8 cellular contexts compared by ENCODE assay signal in the genomic region with DNA sequence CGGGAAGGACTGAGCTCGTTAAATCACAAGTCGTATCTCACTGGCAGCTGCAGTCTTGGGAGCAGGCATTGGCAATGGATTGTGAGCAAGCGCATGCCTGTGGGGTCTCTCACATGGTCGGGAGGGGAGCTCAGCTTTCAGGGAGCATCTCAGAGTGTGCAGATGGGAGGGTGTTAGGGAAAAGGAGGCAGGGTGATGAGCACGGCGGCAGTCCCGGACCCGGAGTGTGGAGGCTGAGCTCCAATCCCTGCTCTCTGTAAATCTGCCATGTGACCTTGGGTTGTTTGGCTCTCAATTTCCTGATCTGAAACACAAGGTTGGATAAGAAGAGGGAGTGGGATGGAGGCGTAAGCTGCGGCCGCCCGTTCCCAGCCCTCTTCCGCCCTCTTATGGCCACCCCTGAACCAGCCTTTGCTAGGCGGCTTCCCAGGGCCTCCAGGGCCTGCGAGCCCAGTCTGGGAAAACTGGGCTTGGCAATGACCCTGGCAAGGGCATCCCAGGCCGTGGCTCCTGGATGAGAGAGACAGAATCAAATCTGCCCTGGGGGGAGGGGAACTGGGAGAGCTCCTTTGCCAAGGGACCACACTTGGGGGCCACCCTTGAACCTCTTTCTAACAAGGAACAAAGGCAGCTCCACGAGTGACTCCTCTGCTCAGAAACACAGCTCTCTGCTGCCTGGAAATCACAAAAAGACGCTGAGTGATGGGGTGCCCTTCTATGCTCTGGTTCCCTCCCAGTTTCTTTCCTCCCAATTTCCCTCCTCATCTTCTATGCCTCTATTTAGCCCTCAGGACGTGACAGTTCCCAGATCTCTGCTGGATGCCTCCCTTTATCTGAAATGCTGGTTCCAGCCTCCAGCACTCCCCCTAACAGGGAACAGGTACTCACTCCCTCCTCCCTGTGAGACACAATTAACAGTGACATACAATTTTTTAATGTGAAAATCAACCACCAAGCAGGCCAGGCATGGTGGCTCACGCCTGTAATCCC. TPM values are rescaled to one million over a fixed set of nuclear protein-coding genes. Genes with fewer than 3 reads are reported as not detected.
DNase-seq lines count a peak whose midpoint lies in the region; ATAC-seq and TF ChIP-seq lines count a peak whose summit lies in the region.

No MANE protein-coding gene starts in this region.

- ATAC-seq in gastrocnemius medialis, result peak; percentile 75
- ATAC-seq in GM18868 (IDR thresholded peaks at IDR 0.05; ENCODE audit: unreplicated experiment), result no peak

- in situ Hi-C loops in gastrocnemius medialis (cut with MboI; ENCODE audit: low sequenced_read_pairs in 4 of 4), result loop anchor here in 1 of 4 donors (5.0 kb wide), 2 partner anchors 42 to 142 kb away; partner anchors contain the start of gene LOXL4

- H3K4me1 ChIP-seq in breast epithelium (peaks cover 0 to 7% of the 10 kb centered on the region in 2 donors), gastrocnemius medialis (peaks cover 19% of the 10 kb centered on the region in 2 donors)

- intact Hi-C loops in breast epithelium (cut with DNase I; ENCODE audit: low total_unique reads), result no loop called here
- intact Hi-C loops in gastrocnemius medialis (cut with DNase I; ENCODE audit: low total_unique reads), result loop anchor here (1.0 to 10.0 kb wide), 3 partner anchors 47 to 1125 kb away; partner anchors contain the start of gene GOT1

- TF ChIP-seq POLR2A in breast epithelium (IDR thresholded peaks at IDR 0.05) (no peak), gastrocnemius medialis (IDR thresholded peaks at IDR 0.05) (no peak)

- H3K27me3 ChIP-seq in breast epithelium (no peaks in the 10 kb centered on the region), gastrocnemius medialis (no peaks in the 10 kb centered on the region)

- DNase-seq in HCEC 1CT (peak; percentile 86), NCI-H82 (lab: John Stamatoyannopoulos, UW) (peak; percentile 95), breast epithelium (ENCODE audit: low spot score in 2 of 2) (peak; percentile 65 to 67), iPS-NIHi11 (ENCODE audit: low spot score) (peak; percentile 94), gastrocnemius medialis (peak; percentile 53 to 69)
- DNase-seq in activated naive CD4-positive, alpha-beta T cell (lab: John Stamatoyannopoulos, UW), result no peak

- peak; percentile 90 for TF ChIP-seq CTCF in C4-2B (conservative IDR thresholded peaks at IDR 0.05)
- peak; percentile 47 to 80 (median 80) for TF ChIP-seq CTCF in breast epithelium (IDR thresholded peaks at IDR 0.05)
- peak; percentile 74 to 89 (median 83) for TF ChIP-seq CTCF in gastrocnemius medialis (IDR thresholded peaks at IDR 0.05 in 4 of 5, conservative IDR thresholded peaks at IDR 0.05 in 1 of 5)

- H3K9me3 ChIP-seq in breast epithelium (no peaks in the 10 kb centered on the region), gastrocnemius medialis (no peaks in the 10 kb centered on the region)

- peak overlapping the region in 2 of 3 donors; percentile 15 to 49 for H3K4me3 ChIP-seq in breast epithelium
- H3K4me3 ChIP-seq in gastrocnemius medialis, result no peak overlapping the region

- H3K36me3 ChIP-seq in breast epithelium (no peaks in the 10 kb centered on the region), gastrocnemius medialis (no peaks in the 10 kb centered on the region)

- no peak overlapping the region for H3K27ac ChIP-seq in C4-2B
- H3K27ac ChIP-seq in breast epithelium, result peak overlapping the region; percentile 15 to 68
- H3K27ac ChIP-seq in gastrocnemius medialis, result peak overlapping the region in 3 of 4 donors; percentile 2 to 32 (median 5)

RNA-seq across cellular contexts. Expression of gene LOXL4, which starts 41.7 kb away (rescaled TPM):
- total RNA-seq in breast epithelium, result 10 to 100 TPM in 1 of 3 donors, 1 to 10 TPM in 2; 6.9 to 26.1 (median 6.9) TPM
- 1 to 10 TPM; 1.6 to 6.9 (median 4.7) TPM for total RNA-seq in gastrocnemius medialis

Comparison
In these comparisons a context has a peak if more than half of its experiments do, and no peak if none do; other contexts are left out.
1. DNase-seq: peak in HCEC 1CT (single experiment), NCI-H82 (single experiment), breast epithelium (2 of 2), iPS-NIHi11 (single experiment) and gastrocnemius medialis (2 of 2); none in activated naive CD4-positive, alpha-beta T cell (0 of 4).
2. H3K4me3 ChIP-seq: peak in breast epithelium (2 of 3); none in gastrocnemius medialis (0 of 4).
3. Peak in every context shown above with its lines, with median percentiles within 50 percentile points of each other: CTCF ChIP-seq.